In the genomic region with DNA sequence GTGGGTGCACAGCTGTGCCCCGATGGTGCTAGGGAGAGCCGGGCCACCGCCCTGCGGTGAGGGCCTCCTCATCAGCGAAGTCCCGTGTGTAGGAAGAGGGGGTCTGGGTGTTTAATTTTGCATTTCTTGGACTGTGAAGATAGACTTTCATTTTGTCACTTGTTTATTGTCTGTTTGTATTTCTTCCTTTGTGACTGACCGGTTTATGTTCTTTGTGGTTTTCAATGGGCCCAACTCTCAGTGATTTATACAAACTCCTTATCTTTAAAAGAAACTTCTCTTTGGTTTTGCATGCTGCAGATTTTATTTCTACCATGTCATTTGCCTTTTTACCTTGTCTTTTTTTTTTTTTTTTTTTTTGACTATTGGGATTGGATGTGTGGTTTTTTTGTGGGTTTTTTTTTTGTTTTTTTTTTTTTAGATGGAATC, we compare ENCODE assay signal across 13 cellular contexts.
A peak's percentile ranks its signal among the peaks of the same experiment; 100 is the strongest.
DNase-seq lines count a peak whose midpoint lies in the region; ATAC-seq, FAIRE-seq and TF ChIP-seq lines count a peak whose summit lies in the region.
"Had no signal": no experiment of that assay in that cellular context is flagged by ENCODE, and none has a peak within 500 bp of the region (broad histone marks: within the 10 kb centered on the region; RNA-seq: fewer than 3 reads in every experiment).

No MANE protein-coding gene starts in this region.

- H3K4me2 ChIP-seq in astrocyte (ENCODE audit: low read length) = peak overlapping the region; percentile 48

- H3K27ac ChIP-seq in astrocyte (ENCODE audit: low read depth, low read length) (peak overlapping the region; percentile 87), layer of hippocampus (ENCODE audit: low read depth, low read length) (peak overlapping the region; percentile 35), stomach (peak overlapping the region in 4 of 5 donors; percentile 75 to 88 (median 78))

- peaks cover 1% of the 10 kb centered on the region for H3K9me3 Mint-ChIP-seq in astrocyte (ENCODE audit: unreplicated experiment)
- H3K9me3 Mint-ChIP-seq: activated naive CD8-positive, alpha-beta T cell treated with anti-CD3 and anti-CD28 coated beads for 36 hours had no signal

- peak overlapping the region; percentile 89 for H3K27ac Mint-ChIP-seq in astrocyte (ENCODE audit: unreplicated experiment)
- H3K27ac Mint-ChIP-seq: activated CD4-positive, alpha-beta T cell treated with anti-CD3 and anti-CD28 coated beads for 36 hours; activated naive CD8-positive, alpha-beta T cell treated with anti-CD3 and anti-CD28 coated beads for 36 hours had no signal

- peaks cover 3% of the 10 kb centered on the region for H3K36me3 ChIP-seq in astrocyte (ENCODE audit: insufficient read depth, low read length)
- H3K36me3 ChIP-seq in stomach = peaks cover 0 to 24% (median 13%) of the 10 kb centered on the region in 4 donors

- H2AFZ ChIP-seq in astrocyte (ENCODE audit: low read depth, low read length) = peak overlapping the region; percentile 21

- TF ChIP-seq POLR2A in stomach (IDR thresholded peaks at IDR 0.05) = no peak

- no peaks in the 10 kb centered on the region for H3K27me3 Mint-ChIP-seq in astrocyte (ENCODE audit: low read depth, unreplicated experiment)
- H3K27me3 Mint-ChIP-seq: activated naive CD8-positive, alpha-beta T cell treated with anti-CD3 and anti-CD28 coated beads for 36 hours had no signal

- intact Hi-C loops in stomach (cut with DNase I; ENCODE audit: low total_unique reads) = no loop called here

- peaks cover 25% of the 10 kb centered on the region for H3K4me1 Mint-ChIP-seq in astrocyte (ENCODE audit: low read depth, unreplicated experiment)

- no peak for TF ChIP-seq EP300 in stomach (IDR thresholded peaks at IDR 0.05)

- no peak for FAIRE-seq in astrocyte (lab: Jason Lieb, UNC)

- H3K4me3 Mint-ChIP-seq in astrocyte (ENCODE audit: unreplicated experiment) = no peak overlapping the region
- H3K4me3 Mint-ChIP-seq: activated CD4-positive, alpha-beta T cell treated with anti-CD3 and anti-CD28 coated beads for 36 hours; activated naive CD8-positive, alpha-beta T cell treated with anti-CD3 and anti-CD28 coated beads for 36 hours had no signal

- ATAC-seq in HG03139 (IDR thresholded peaks at IDR 0.05; ENCODE audit: unreplicated experiment) (no peak), GM21528 (IDR thresholded peaks at IDR 0.05; ENCODE audit: low FRiP score, unreplicated experiment) (no peak)

- H4K20me1 ChIP-seq in astrocyte (ENCODE audit: insufficient read depth, low read length) = peaks cover 31% of the 10 kb centered on the region

- H3K79me2 ChIP-seq in astrocyte (ENCODE audit: insufficient read depth, low read length) = peaks cover 41% of the 10 kb centered on the region

- H3K9me3 ChIP-seq in astrocyte (ENCODE audit: insufficient read depth, low read depth, low read length) (no peaks in the 10 kb centered on the region), stomach (no peaks in the 10 kb centered on the region)

- peak; percentile 67 for DNase-seq in GM04503 (ENCODE audit: low read depth)
- DNase-seq in astrocyte (ENCODE audit: low read depth) = peak; percentile 81
- no peak for DNase-seq in stomach
- DNase-seq in activated CD4-positive, alpha-beta T cell treated with anti-CD3 and anti-CD28 coated beads for 1 hour = no peak
- DNase-seq in effector CD8-positive, alpha-beta T cell (lab: John Stamatoyannopoulos, UW) = no peak
- DNase-seq: activated CD4-positive, alpha-beta T cell treated with anti-CD3 and anti-CD28 coated beads for 36 hours; mesendoderm; NCI-H1092 treated with DMSO at 0.1 percent for 48 hours; trophoblast cell had no signal

- peaks cover 22% of the 10 kb centered on the region for H3K4me1 ChIP-seq in astrocyte (ENCODE audit: insufficient read depth, low read length)
- H3K4me1 ChIP-seq in stomach = peaks cover 15 to 44% (median 23%) of the 10 kb centered on the region in 4 donors

- WGBS in stomach, 5 donors = 63 to 75% (median 74%) methylated on average over 7 of the region's 7 CpGs

- H3K9ac ChIP-seq in astrocyte (ENCODE audit: low read length) = peak overlapping the region; percentile 72

- no peak overlapping the region for H3K4me3 ChIP-seq in astrocyte (ENCODE audit: insufficient read depth, low read depth, low read length)
- H3K4me3 ChIP-seq in stomach = no peak overlapping the region

- no peak for TF ChIP-seq CTCF in astrocyte (IDR thresholded peaks at IDR 0.05; ENCODE audit: insufficient read depth, low read depth, low read length)
- TF ChIP-seq CTCF in stomach (IDR thresholded peaks at IDR 0.05) = no peak

- H3K27me3 ChIP-seq in astrocyte (ENCODE audit: insufficient read depth, low read length) = no peaks in the 10 kb centered on the region
- H3K27me3 ChIP-seq in layer of hippocampus (ENCODE audit: control insufficient read depth, insufficient read depth, low read length) = no peaks in the 10 kb centered on the region
- H3K27me3 ChIP-seq in stomach = peaks cover 0 to 32% (median 0%) of the 10 kb centered on the region in 3 donors

- peaks cover 9% of the 10 kb centered on the region for H3K36me3 Mint-ChIP-seq in astrocyte (ENCODE audit: low read depth, unreplicated experiment)
- H3K36me3 Mint-ChIP-seq: activated naive CD8-positive, alpha-beta T cell treated with anti-CD3 and anti-CD28 coated beads for 36 hours had no signal

Comparison
In these comparisons a context has a peak if more than half of its experiments do, and no peak if none do; other contexts are left out.
1. DNase-seq: peak in GM04503 (single experiment) and astrocyte (single experiment); none in stomach (single experiment), activated CD4-positive, alpha-beta T cell treated with anti-CD3 and anti-CD28 coated beads for 1 hour (single experiment) and effector CD8-positive, alpha-beta T cell (single experiment).
2. H3K27ac ChIP-seq: peak in every context shown above with its lines; median percentile 87 in astrocyte; 78 in stomach; 35 in layer of hippocampus.